Comparison of ENCODE assay signal across 6 cellular contexts in genomic region chr14:105476937-105477658, GRCh38. TPM values are rescaled to one million over a fixed set of nuclear protein-coding genes. Genes with fewer than 3 reads are reported as not detected.
DNase-seq lines count a peak whose midpoint lies in the region; TF ChIP-seq lines count a peak whose summit lies in the region.

No MANE protein-coding gene starts in this region.

- H3K4me1 ChIP-seq in H9 (ENCODE audit: insufficient read depth, low read length) (no peaks in the 10 kb centered on the region; the same call in 1 of the 2 replicates), neuronal stem cell (ENCODE audit: control insufficient read depth in 2 of 2, insufficient read depth in 1 of 2, low read depth in 1 of 2, low read length in 2 of 2) (peaks cover 37 to 54% of the 10 kb centered on the region in 2 donors)

- H2BK20ac ChIP-seq in H9 (ENCODE audit: low read depth, low read length, poor library complexity, severe bottlenecking), result no peak overlapping the region

- no peak overlapping the region for H3K4ac ChIP-seq in H9 (ENCODE audit: low read depth, low read length)
- H3K4ac ChIP-seq in neuronal stem cell (ENCODE audit: low read length), result no peak overlapping the region

- H3K23ac ChIP-seq in H9 (ENCODE audit: insufficient read length, low read depth, low read length) (no peak overlapping the region), neuronal stem cell (ENCODE audit: low read depth, low read length, poor library complexity) (no peak overlapping the region)

- H3K9me3 Mint-ChIP-seq in H9, result peaks cover 0 to 3% of the 10 kb centered on the region in 2 experiments; a peak in 1 of 5 replicates

- H4K8ac ChIP-seq in H9 (replicated peaks; ENCODE audit: insufficient read length, low read depth, low read length), result no peak overlapping the region
- H4K8ac ChIP-seq in neuronal stem cell (ENCODE audit: low read depth, low read length), result no peak overlapping the region

- H3K27me3 ChIP-seq in H9 (ENCODE audit: insufficient read depth, low read length) (peaks cover 36% of the 10 kb centered on the region), neuronal stem cell (ENCODE audit: control insufficient read depth in 3 of 3, insufficient read depth in 3 of 3, low read depth in 1 of 3, low read length in 3 of 3) (peaks cover 0 to 67% (median 33%) of the 10 kb centered on the region in 3 experiments)

- H3K79me1 ChIP-seq in H9 (ENCODE audit: insufficient read depth, low read depth, low read length, poor library complexity, severe bottlenecking) (no peaks in the 10 kb centered on the region), neuronal stem cell (ENCODE audit: low read depth, low read length) (peaks cover 13% of the 10 kb centered on the region)

- H2AK5ac ChIP-seq in H9 (ENCODE audit: insufficient read length, low read length) (no peak overlapping the region), neuronal stem cell (ENCODE audit: low read depth, low read length) (no peak overlapping the region)

- H2BK120ac ChIP-seq in H9 (ENCODE audit: low read depth, low read length, poor library complexity, severe bottlenecking) (no peak overlapping the region), neuronal stem cell (ENCODE audit: low read depth, low read length) (no peak overlapping the region)

- H3K4me2 ChIP-seq in H9 (ENCODE audit: insufficient read depth, insufficient read length, low read length) (no peak overlapping the region), neuronal stem cell (ENCODE audit: insufficient read depth, low read length, poor library complexity, severe bottlenecking) (no peak overlapping the region)

- no peaks in the 10 kb centered on the region for H3K36me3 Mint-ChIP-seq in H9 (ENCODE audit: insufficient read depth in 1 of 3, low read depth in 3 of 3)

- H3K27ac ChIP-seq in H9 (ENCODE audit: insufficient read length, low read depth, low read length), result no peak overlapping the region
- peak overlapping the region; percentile 72 for H3K27ac ChIP-seq in cingulate gyrus (ENCODE audit: low read depth, low read length)
- no peak overlapping the region for H3K27ac ChIP-seq in neuronal stem cell (replicated peaks; ENCODE audit: low read length)

- WGBS in H9 (ENCODE audit: extremely low coverage, insufficient read length, low lambda C conversion rate), result no CpG with 5 or more reads among the region's 15 CpGs
- WGBS in neuronal stem cell (ENCODE audit: extremely low coverage in 2 of 2, insufficient read length in 2 of 2, insufficient replicate concordance in 1 of 2), 2 donors, result no CpG with 5 or more reads among the region's 15 CpGs

- no peak overlapping the region for H3K18ac ChIP-seq in H9 (ENCODE audit: insufficient read length, low read depth, low read length)
- H3K18ac ChIP-seq in neuronal stem cell (ENCODE audit: low read length), result no peak overlapping the region

- H2BK5ac ChIP-seq in H9 (ENCODE audit: insufficient read length, low read length), result no peak overlapping the region
- no peak overlapping the region for H2BK5ac ChIP-seq in neuronal stem cell (ENCODE audit: low read length)

- no peak overlapping the region for H4K5ac ChIP-seq in H9 (ENCODE audit: insufficient read length, low read depth, low read length)

- H3K4me3 ChIP-seq in neuronal stem cell (ENCODE audit: low read length in 2 of 2), result peak overlapping the region in 1 of 2 donors; percentile 91

- TF ChIP-seq CTCF in H9 (conservative IDR thresholded peaks at IDR 0.05), result no peak

- H3K9ac ChIP-seq in H9 (ENCODE audit: extremely low read depth, insufficient read length, low read length) (no peak overlapping the region), neuronal stem cell (ENCODE audit: low read depth, low read length, poor library complexity) (peak overlapping the region; percentile 63)

- H3K4me1 Mint-ChIP-seq in H9, result peaks cover 7 to 32% of the 10 kb centered on the region in 2 experiments

- H2AFZ ChIP-seq in H9 (ENCODE audit: low read length) (no peak overlapping the region), neuronal stem cell (ENCODE audit: low read length) (no peak overlapping the region)

- H3K9me3 ChIP-seq in H9 (ENCODE audit: control insufficient read depth, low read depth, low read length) (no peaks in the 10 kb centered on the region), neuronal stem cell (replicated peaks in 1 of 2; ENCODE audit: control insufficient read depth in 2 of 2, insufficient read depth in 1 of 2, low read depth in 1 of 2, low read length in 2 of 2) (peaks cover 0 to 8% of the 10 kb centered on the region in 2 donors)

- H2BK15ac ChIP-seq in H9 (ENCODE audit: low read depth, low read length) (no peak overlapping the region), neuronal stem cell (ENCODE audit: low read length) (peak overlapping the region; percentile 25)

- H3K4me3 Mint-ChIP-seq in H9, result no peak overlapping the region

- H3K56ac ChIP-seq in H9 (ENCODE audit: insufficient read length, low read depth, low read length), result no peak overlapping the region

- peaks cover 62% of the 10 kb centered on the region for H3K27me3 Mint-ChIP-seq in H9 (ENCODE audit: low read depth)

- H4K91ac ChIP-seq in H9 (ENCODE audit: insufficient read length, low read depth, low read length), result peak overlapping the region; percentile 28
- no peak overlapping the region for H4K91ac ChIP-seq in neuronal stem cell (ENCODE audit: low read depth, low read length, poor library complexity)

- H3K79me2 ChIP-seq in H9 (ENCODE audit: insufficient read depth, low read length), result no peaks in the 10 kb centered on the region

- no peak overlapping the region for H3K27ac Mint-ChIP-seq in H9

- no peak overlapping the region for H3T11ph ChIP-seq in H9 (ENCODE audit: low read length)

- H3K14ac ChIP-seq in H9 (ENCODE audit: insufficient read depth, low read length) (no peak overlapping the region), neuronal stem cell (ENCODE audit: low read length) (peak overlapping the region; percentile 38)

- H2BK12ac ChIP-seq in H9 (ENCODE audit: insufficient read length, low read depth, low read length) (no peak overlapping the region), neuronal stem cell (ENCODE audit: low read length) (no peak overlapping the region)

- peaks cover 0 to 2% of the 10 kb centered on the region in 2 donors for H3K36me3 ChIP-seq in neuronal stem cell (replicated peaks in 1 of 2; ENCODE audit: control insufficient read depth in 2 of 2, insufficient read depth in 2 of 2, low read length in 2 of 2)

- DNase-seq in H9 (no peak), neuronal stem cell (ENCODE audit: low spot score) (no peak), DMS53 (lab: John Stamatoyannopoulos, UW) (no peak), AG20443 (ENCODE audit: low spot score) (no peak), OCI-M1 (lab: John Stamatoyannopoulos, UW) (no peak)

- H3K23me2 ChIP-seq in H9 (ENCODE audit: insufficient read length, low read depth, low read length, poor library complexity, severe bottlenecking), result peaks cover 12% of the 10 kb centered on the region

- no peaks in the 10 kb centered on the region for H4K20me1 ChIP-seq in H9 (ENCODE audit: control insufficient read depth, insufficient read depth, insufficient read length)

RNA-seq across cellular contexts. Expression of gene CRIP2, which starts 2.5 kb away (rescaled TPM):
- total RNA-seq in H9 (2021), result 5.7 and 7.2 TPM in 2 replicates
- 16.9 TPM for polyA plus RNA-seq in neuronal stem cell (2013, experiment 1 of 2)
- 15.2 TPM for polyA plus RNA-seq in neuronal stem cell (2013, experiment 2 of 2)

RNA-seq across cellular contexts. Expression of gene CRIP1, which starts 9.6 kb away (rescaled TPM):
- total RNA-seq in H9 (2021), result 6.9 and 8.8 TPM in 2 replicates
- 98.0 TPM for polyA plus RNA-seq in neuronal stem cell (2013, experiment 1 of 2)
- 93.7 TPM for polyA plus RNA-seq in neuronal stem cell (2013, experiment 2 of 2)

RNA-seq across cellular contexts. Expression of gene TEDC1, which starts 13.9 kb away (rescaled TPM):
- total RNA-seq in H9 (2021), result 26.2 TPM in 2 replicates
- 13.4 TPM for polyA plus RNA-seq in neuronal stem cell (2013, experiment 1 of 2)
- 11.7 TPM for polyA plus RNA-seq in neuronal stem cell (2013, experiment 2 of 2)

RNA-seq across cellular contexts. Expression of gene TMEM121, which starts 49.3 kb away (rescaled TPM):
- 1.0 and 2.6 TPM in 2 replicates for total RNA-seq in H9 (2021)
- polyA plus RNA-seq in neuronal stem cell (2013, experiment 1 of 2), result 7.2 TPM
- polyA plus RNA-seq in neuronal stem cell (2013, experiment 2 of 2), result 6.3 TPM

RNA-seq across cellular contexts. Expression of gene MTA1, which starts 57.5 kb away (rescaled TPM):
- 222 and 230 TPM in 2 replicates for total RNA-seq in H9 (2021)
- 199 TPM for polyA plus RNA-seq in neuronal stem cell (2013, experiment 1 of 2)
- polyA plus RNA-seq in neuronal stem cell (2013, experiment 2 of 2), result 194 TPM
